ENCODE assay signal across 1 cellular context in the genomic region with DNA sequence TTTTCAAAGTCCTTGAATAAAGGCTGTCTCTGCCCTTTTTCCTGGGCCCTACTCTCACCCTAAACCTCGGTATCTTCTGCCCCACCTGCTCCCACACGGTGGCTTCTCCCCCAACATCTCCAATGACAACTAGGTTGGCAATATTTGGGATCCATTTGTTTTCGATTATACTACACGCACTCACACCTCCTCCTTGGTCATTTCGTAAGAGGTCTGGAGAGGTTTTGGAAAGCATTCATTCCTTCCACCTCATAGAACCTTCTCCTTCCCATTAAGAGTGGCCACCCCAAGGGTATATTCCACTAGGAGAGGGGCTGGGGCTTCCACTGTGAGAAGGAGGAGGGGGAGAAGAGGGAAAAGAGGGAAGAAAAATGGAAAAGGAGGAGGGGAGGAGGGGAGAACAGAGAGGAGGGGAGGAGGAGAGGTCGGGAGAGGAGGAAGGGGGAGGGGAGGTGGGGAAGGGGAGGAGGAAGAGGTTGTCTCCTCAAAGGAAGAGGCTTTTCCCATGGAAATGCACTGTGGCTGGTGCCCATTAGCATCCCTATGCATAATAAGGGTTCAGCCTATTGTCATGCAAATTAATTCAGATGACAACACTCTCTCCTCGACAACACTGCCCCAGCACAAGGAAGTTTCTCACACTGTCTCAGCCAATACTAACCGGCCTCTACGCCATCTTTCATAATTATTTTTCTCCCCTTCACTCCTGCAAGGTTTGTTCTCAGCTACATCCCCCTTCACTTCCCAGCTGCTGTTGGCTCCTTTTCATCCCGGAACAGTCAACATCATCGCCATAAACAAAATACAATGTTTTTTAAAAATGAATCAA.
TF ChIP-seq lines count a peak whose summit lies in the region.

No MANE protein-coding gene starts in this region.

TF ChIP-seq in H1, 55 proteins besides CTCF, POLR2A, EP300 and RAD21 (continued from another document):
- 0 out of 2 replicates have a peak, but pooled peaks have one; percentile 30 for TF ChIP-seq CHD2 (IDR thresholded peaks at IDR 0.05; ENCODE audit: low read length)
- TF ChIP-seq SP4 (IDR thresholded peaks at IDR 0.05; ENCODE audit: low read length), result no peak
- TF ChIP-seq BACH1 (IDR thresholded peaks at IDR 0.05; ENCODE audit: low read length), result no peak
- TF ChIP-seq BCL11A (IDR thresholded peaks at IDR 0.05; ENCODE audit: low read depth in 2 of 2, low read length in 2 of 2), result no peak
- no peak for TF ChIP-seq SP2 (IDR thresholded peaks at IDR 0.05; ENCODE audit: low read length)
- TF ChIP-seq, protein P1, sequence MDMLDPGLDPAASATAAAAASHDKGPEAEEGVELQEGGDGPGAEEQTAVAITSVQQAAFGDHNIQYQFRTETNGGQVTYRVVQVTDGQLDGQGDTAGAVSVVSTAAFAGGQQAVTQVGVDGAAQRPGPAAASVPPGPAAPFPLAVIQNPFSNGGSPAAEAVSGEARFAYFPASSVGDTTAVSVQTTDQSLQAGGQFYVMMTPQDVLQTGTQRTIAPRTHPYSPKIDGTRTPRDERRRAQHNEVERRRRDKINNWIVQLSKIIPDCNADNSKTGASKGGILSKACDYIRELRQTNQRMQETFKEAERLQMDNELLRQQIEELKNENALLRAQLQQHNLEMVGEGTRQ (IDR thresholded peaks at IDR 0.05; ENCODE audit: low read length), result no peak
- TF ChIP-seq EZH2 (IDR thresholded peaks at IDR 0.05; ENCODE audit: low read depth, low read length, severe bottlenecking), result no peak
- TF ChIP-seq CREB1 (IDR thresholded peaks at IDR 0.05), result peak; percentile 57
- TF ChIP-seq HDAC6 (IDR thresholded peaks at IDR 0.05; ENCODE audit: low read depth, low read length), result no peak
- TF ChIP-seq CHD1 (IDR thresholded peaks at IDR 0.05; ENCODE audit: low read depth, low read length), result no peak
- TF ChIP-seq, protein P2, sequence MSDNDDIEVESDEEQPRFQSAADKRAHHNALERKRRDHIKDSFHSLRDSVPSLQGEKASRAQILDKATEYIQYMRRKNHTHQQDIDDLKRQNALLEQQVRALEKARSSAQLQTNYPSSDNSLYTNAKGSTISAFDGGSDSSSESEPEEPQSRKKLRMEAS (IDR thresholded peaks at IDR 0.05), result peak; percentile 61; the same call in 1 of the 2 replicates
- TF ChIP-seq CTBP2 (IDR thresholded peaks at IDR 0.05; ENCODE audit: borderline replicate concordance, insufficient read depth, insufficient read length, low read length), result no peak
- TF ChIP-seq CEBPB (IDR thresholded peaks at IDR 0.05; ENCODE audit: low read depth, low read length), result no peak
- TF ChIP-seq, protein P3, sequence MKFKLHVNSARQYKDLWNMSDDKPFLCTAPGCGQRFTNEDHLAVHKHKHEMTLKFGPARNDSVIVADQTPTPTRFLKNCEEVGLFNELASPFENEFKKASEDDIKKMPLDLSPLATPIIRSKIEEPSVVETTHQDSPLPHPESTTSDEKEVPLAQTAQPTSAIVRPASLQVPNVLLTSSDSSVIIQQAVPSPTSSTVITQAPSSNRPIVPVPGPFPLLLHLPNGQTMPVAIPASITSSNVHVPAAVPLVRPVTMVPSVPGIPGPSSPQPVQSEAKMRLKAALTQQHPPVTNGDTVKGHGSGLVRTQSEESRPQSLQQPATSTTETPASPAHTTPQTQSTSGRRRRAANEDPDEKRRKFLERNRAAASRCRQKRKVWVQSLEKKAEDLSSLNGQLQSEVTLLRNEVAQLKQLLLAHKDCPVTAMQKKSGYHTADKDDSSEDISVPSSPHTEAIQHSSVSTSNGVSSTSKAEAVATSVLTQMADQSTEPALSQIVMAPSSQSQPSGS (IDR thresholded peaks at IDR 0.05; ENCODE audit: low read length), result peak; percentile 47; the same call in 1 of the 2 replicates
- no peak for TF ChIP-seq CBX8 (IDR thresholded peaks at IDR 0.05; ENCODE audit: borderline replicate concordance, low read depth, low read length)
- TF ChIP-seq MAFK (IDR thresholded peaks at IDR 0.05; ENCODE audit: low read depth, low read length), result no peak
- TF ChIP-seq GABPA (IDR thresholded peaks at IDR 0.05; ENCODE audit: borderline replicate concordance, insufficient read depth, low read length), result no peak
- TF ChIP-seq TAF1 (IDR thresholded peaks at IDR 0.05; ENCODE audit: low read depth, low read length), result peak; percentile 39; the same call in 1 of the 2 replicates
- TF ChIP-seq, protein P4, sequence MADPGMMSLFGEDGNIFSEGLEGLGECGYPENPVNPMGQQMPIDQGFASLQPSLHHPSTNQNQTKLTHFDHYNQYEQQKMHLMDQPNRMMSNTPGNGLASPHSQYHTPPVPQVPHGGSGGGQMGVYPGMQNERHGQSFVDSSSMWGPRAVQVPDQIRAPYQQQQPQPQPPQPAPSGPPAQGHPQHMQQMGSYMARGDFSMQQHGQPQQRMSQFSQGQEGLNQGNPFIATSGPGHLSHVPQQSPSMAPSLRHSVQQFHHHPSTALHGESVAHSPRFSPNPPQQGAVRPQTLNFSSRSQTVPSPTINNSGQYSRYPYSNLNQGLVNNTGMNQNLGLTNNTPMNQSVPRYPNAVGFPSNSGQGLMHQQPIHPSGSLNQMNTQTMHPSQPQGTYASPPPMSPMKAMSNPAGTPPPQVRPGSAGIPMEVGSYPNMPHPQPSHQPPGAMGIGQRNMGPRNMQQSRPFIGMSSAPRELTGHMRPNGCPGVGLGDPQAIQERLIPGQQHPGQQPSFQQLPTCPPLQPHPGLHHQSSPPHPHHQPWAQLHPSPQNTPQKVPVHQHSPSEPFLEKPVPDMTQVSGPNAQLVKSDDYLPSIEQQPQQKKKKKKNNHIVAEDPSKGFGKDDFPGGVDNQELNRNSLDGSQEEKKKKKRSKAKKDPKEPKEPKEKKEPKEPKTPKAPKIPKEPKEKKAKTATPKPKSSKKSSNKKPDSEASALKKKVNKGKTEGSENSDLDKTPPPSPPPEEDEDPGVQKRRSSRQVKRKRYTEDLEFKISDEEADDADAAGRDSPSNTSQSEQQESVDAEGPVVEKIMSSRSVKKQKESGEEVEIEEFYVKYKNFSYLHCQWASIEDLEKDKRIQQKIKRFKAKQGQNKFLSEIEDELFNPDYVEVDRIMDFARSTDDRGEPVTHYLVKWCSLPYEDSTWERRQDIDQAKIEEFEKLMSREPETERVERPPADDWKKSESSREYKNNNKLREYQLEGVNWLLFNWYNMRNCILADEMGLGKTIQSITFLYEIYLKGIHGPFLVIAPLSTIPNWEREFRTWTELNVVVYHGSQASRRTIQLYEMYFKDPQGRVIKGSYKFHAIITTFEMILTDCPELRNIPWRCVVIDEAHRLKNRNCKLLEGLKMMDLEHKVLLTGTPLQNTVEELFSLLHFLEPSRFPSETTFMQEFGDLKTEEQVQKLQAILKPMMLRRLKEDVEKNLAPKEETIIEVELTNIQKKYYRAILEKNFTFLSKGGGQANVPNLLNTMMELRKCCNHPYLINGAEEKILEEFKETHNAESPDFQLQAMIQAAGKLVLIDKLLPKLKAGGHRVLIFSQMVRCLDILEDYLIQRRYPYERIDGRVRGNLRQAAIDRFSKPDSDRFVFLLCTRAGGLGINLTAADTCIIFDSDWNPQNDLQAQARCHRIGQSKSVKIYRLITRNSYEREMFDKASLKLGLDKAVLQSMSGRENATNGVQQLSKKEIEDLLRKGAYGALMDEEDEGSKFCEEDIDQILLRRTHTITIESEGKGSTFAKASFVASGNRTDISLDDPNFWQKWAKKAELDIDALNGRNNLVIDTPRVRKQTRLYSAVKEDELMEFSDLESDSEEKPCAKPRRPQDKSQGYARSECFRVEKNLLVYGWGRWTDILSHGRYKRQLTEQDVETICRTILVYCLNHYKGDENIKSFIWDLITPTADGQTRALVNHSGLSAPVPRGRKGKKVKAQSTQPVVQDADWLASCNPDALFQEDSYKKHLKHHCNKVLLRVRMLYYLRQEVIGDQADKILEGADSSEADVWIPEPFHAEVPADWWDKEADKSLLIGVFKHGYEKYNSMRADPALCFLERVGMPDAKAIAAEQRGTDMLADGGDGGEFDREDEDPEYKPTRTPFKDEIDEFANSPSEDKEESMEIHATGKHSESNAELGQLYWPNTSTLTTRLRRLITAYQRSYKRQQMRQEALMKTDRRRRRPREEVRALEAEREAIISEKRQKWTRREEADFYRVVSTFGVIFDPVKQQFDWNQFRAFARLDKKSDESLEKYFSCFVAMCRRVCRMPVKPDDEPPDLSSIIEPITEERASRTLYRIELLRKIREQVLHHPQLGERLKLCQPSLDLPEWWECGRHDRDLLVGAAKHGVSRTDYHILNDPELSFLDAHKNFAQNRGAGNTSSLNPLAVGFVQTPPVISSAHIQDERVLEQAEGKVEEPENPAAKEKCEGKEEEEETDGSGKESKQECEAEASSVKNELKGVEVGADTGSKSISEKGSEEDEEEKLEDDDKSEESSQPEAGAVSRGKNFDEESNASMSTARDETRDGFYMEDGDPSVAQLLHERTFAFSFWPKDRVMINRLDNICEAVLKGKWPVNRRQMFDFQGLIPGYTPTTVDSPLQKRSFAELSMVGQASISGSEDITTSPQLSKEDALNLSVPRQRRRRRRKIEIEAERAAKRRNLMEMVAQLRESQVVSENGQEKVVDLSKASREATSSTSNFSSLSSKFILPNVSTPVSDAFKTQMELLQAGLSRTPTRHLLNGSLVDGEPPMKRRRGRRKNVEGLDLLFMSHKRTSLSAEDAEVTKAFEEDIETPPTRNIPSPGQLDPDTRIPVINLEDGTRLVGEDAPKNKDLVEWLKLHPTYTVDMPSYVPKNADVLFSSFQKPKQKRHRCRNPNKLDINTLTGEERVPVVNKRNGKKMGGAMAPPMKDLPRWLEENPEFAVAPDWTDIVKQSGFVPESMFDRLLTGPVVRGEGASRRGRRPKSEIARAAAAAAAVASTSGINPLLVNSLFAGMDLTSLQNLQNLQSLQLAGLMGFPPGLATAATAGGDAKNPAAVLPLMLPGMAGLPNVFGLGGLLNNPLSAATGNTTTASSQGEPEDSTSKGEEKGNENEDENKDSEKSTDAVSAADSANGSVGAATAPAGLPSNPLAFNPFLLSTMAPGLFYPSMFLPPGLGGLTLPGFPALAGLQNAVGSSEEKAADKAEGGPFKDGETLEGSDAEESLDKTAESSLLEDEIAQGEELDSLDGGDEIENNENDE (IDR thresholded peaks at IDR 0.05; ENCODE audit: insufficient replicate concordance, low read length), result no peak
- peak; percentile 77 for TF ChIP-seq POLR2AphosphoS5 (IDR thresholded peaks at IDR 0.05; ENCODE audit: low read depth, low read length)
- TF ChIP-seq SP1 (IDR thresholded peaks at IDR 0.05; ENCODE audit: low read depth, low read length), result peak; percentile 85
- no peak for TF ChIP-seq RXRA (IDR thresholded peaks at IDR 0.05; ENCODE audit: insufficient read depth, low read depth, low read length)
- TF ChIP-seq TCF12 (IDR thresholded peaks at IDR 0.05; ENCODE audit: low read depth, low read length), result no peak
- TF ChIP-seq POU5F1 (IDR thresholded peaks at IDR 0.05; ENCODE audit: low read depth, low read length), result peak; percentile 95
- TF ChIP-seq JUND (IDR thresholded peaks at IDR 0.05; ENCODE audit: low read length), result no peak
- peak; percentile 85 for TF ChIP-seq YY1 (IDR thresholded peaks at IDR 0.05; ENCODE audit: low read depth, low read length)
- TF ChIP-seq PHF8 (conservative IDR thresholded peaks at IDR 0.05; ENCODE audit: low read depth, low read length), result no peak
- peak; percentile 12; the same call in 1 of the 2 replicates for TF ChIP-seq KDM1A (IDR thresholded peaks at IDR 0.05; ENCODE audit: borderline replicate concordance, low read length)
- TF ChIP-seq NRF1 (IDR thresholded peaks at IDR 0.05; ENCODE audit: low read depth, low read length), result no peak
- no peak for TF ChIP-seq TAF7 (optimal IDR thresholded peaks at IDR 0.05; ENCODE audit: borderline replicate concordance, low read depth, low read length)
- TF ChIP-seq ASH2L (IDR thresholded peaks at IDR 0.05; ENCODE audit: low read length), result peak; percentile 63
- TF ChIP-seq SRF (IDR thresholded peaks at IDR 0.05; ENCODE audit: low read depth, low read length), result no peak
TF ChIP-seq in H1: peak in this region for 11.
